Comparison of ENCODE assay signal across 1 cellular context in the genomic region with DNA sequence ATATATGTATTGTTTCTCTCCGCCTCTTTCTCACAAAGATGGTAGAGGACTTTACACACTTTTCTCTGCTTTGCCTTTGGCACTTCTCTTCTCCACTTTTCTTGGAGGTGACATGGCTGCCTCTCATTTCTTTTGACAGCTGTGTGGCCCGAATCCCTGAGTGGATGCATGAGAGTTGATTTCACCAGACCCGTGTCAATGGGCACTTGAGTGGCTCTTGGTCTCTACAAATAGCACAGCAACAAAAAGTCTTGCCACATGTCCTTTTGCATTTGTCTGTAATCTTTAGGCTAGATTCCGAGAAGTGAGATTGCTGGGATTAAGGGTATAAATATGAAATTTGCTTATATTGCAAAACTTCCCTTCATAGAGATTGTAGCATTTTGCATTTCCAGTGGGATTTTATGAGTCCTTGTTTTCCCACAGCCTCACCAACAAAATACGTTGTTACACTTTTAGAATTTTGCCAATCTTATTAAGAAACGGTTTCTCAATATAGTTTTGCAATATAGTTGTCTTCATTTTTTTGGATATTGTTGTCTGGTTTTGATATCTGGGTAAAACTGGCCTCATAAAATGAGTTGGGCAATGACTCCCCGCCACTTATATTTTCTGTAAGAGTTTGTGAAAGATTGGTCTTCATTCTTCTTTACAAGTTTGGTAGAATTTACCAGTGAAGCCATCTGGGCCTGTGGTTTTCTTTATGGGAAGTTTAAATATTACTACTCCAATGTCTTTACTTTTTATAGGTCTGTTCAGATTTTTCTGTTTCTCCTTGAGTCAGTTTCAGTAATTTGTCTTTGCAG.
TF ChIP-seq lines count a peak whose summit lies in the region.

No MANE protein-coding gene starts in this region.

TF ChIP-seq in HepG2, 621 proteins besides CTCF, POLR2A, EP300 and RAD21:
- TF ChIP-seq DNMT1 (CRISPR knock-in tag; IDR thresholded peaks at IDR 0.05) (no peak), PTBP1 (IDR thresholded peaks at IDR 0.05; ENCODE audit: low read depth, low read length, poor library complexity, severe bottlenecking) (no peak), PLRG1 (conservative IDR thresholded peaks at IDR 0.05) (no peak), ZNF563 (CRISPR knock-in tag; IDR thresholded peaks at IDR 0.05) (no peak), MAFK (conservative IDR thresholded peaks at IDR 0.05 in 1 of 2, IDR thresholded peaks at IDR 0.05 in 1 of 2; ENCODE audit: low read length in 2 of 2) (peak; percentile 69 to 87), NR2F6 (IDR thresholded peaks at IDR 0.05) (no peak), NR2F6 (CRISPR knock-in tag; IDR thresholded peaks at IDR 0.05) (no peak), ZNF557 (CRISPR knock-in tag; IDR thresholded peaks at IDR 0.05) (no peak), KLF15 (CRISPR knock-in tag; IDR thresholded peaks at IDR 0.05; ENCODE audit: borderline replicate concordance) (no peak), MAFF (IDR thresholded peaks at IDR 0.05; ENCODE audit: low read depth, low read length) (peak; percentile 83), CEBPB (IDR thresholded peaks at IDR 0.05; ENCODE audit: borderline replicate concordance, low read depth, low read length) (no peak)
- TF ChIP-seq, protein P1, sequence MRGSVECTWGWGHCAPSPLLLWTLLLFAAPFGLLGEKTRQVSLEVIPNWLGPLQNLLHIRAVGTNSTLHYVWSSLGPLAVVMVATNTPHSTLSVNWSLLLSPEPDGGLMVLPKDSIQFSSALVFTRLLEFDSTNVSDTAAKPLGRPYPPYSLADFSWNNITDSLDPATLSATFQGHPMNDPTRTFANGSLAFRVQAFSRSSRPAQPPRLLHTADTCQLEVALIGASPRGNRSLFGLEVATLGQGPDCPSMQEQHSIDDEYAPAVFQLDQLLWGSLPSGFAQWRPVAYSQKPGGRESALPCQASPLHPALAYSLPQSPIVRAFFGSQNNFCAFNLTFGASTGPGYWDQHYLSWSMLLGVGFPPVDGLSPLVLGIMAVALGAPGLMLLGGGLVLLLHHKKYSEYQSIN (CRISPR knock-in tag; IDR thresholded peaks at IDR 0.05; ENCODE audit: borderline replicate concordance), result no peak
- TF ChIP-seq, protein P2, sequence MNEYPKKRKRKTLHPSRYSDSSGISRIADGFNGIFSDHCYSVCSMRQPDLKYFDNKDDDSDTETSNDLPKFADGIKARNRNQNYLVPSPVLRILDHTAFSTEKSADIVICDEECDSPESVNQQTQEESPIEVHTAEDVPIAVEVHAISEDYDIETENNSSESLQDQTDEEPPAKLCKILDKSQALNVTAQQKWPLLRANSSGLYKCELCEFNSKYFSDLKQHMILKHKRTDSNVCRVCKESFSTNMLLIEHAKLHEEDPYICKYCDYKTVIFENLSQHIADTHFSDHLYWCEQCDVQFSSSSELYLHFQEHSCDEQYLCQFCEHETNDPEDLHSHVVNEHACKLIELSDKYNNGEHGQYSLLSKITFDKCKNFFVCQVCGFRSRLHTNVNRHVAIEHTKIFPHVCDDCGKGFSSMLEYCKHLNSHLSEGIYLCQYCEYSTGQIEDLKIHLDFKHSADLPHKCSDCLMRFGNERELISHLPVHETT (CRISPR knock-in tag; conservative IDR thresholded peaks at IDR 0.05), result no peak
TF ChIP-seq in HepG2: peak in this region for 2.
